1 cellular context compared by ENCODE assay signal in genomic region chr4:6716018-6716911, GRCh38.
TF ChIP-seq lines count a peak whose summit lies in the region.

Gene BLOC1S4, plus strand, starts transcription at chr4:6716174. Its CDS starts 36 bp downstream, at chr4:6716210.

TF ChIP-seq in K562, 482 proteins besides CTCF, POLR2A, EP300 and RAD21 (continued from another document):
- TF ChIP-seq E2F3 (CRISPR knock-in tag; IDR thresholded peaks at IDR 0.05) (peak; percentile 49; the same call in 1 of the 2 replicates), FOXP1 (CRISPR knock-in tag; IDR thresholded peaks at IDR 0.05) (peak; percentile 82), E2F8 (IDR thresholded peaks at IDR 0.05; ENCODE audit: low read depth, partially characterized antibody) (peak; percentile 76), ZBED1 (IDR thresholded peaks at IDR 0.05) (no peak), KDM1A (IDR thresholded peaks at IDR 0.05) (no peak), ZNF384 (IDR thresholded peaks at IDR 0.05; ENCODE audit: low read depth, low read length) (no peak)
